Comparison of ENCODE assay signal across 30 cellular contexts in genomic region chr2:129302815-129303214, GRCh38.
"Had no signal": no experiment of that assay in that cellular context is flagged by ENCODE, and none has a peak within 500 bp of the region (broad histone marks: within the 10 kb centered on the region; RNA-seq: fewer than 3 reads in every experiment).

No MANE protein-coding gene starts in this region.

- H3K27me3 Mint-ChIP-seq: activated CD8-positive, alpha-beta T cell treated with anti-CD3 and anti-CD28 coated beads for 36 hours; activated naive CD4-positive, alpha-beta T cell treated with anti-CD3 and anti-CD28 coated beads, Interleukin-2, amount 10 ng/mL, durations not matched to agents 7 days and 5 days; activated naive CD8-positive, alpha-beta T cell treated with anti-CD3 and anti-CD28 coated beads, Interleukin-2, amount 10 ng/mL, durations not matched to agents 7 days and 5 days; T-helper 17 cell had no signal

- H3K9me3 Mint-ChIP-seq: activated CD8-positive, alpha-beta T cell treated with anti-CD3 and anti-CD28 coated beads for 36 hours; activated naive CD4-positive, alpha-beta T cell treated with anti-CD3 and anti-CD28 coated beads, Interleukin-2, amount 10 ng/mL, durations not matched to agents 7 days and 5 days; activated naive CD4-positive, alpha-beta T cell treated with anti-CD3 and anti-CD28 coated beads, Interleukin-2, amount 50 U/mL, for 72 hours; activated naive CD8-positive, alpha-beta T cell treated with anti-CD3 and anti-CD28 coated beads, Interleukin-2, amount 10 ng/mL, durations not matched to agents 7 days and 5 days; activated T-cell treated with anti-CD3 and anti-CD28 coated beads, Interleukin-2, amount 50 U/mL, for 4 hours; activated T-helper 1 cell treated with anti-CD3 and anti-CD28 coated beads, Interleukin-12 subunit alpha, Interleukin-12 subunit beta, Interleukin-2, Interleukin-4 antibody, amounts not matched to agents 30 ng/mL and 10 ng/mL and 1 ng/mL, durations not matched to agents 14 hours and 24 hours and 36 hours; effector memory CD8-positive, alpha-beta T cell; T-helper 2 cell treated with Interferon-gamma antibody and Interleukin-4, amounts not matched to agents 5 μg/mL and 100 μg/mL, for 36 hours had no signal

- H3K27ac ChIP-seq: WERI-Rb-1 had no signal

- H3K27me3 ChIP-seq: esophagus squamous epithelium had no signal

- H3K4me1 Mint-ChIP-seq: activated B cell treated with CpG ODN at 0.5 μM for 24 hours; activated naive CD4-positive, alpha-beta T cell treated with anti-CD3 and anti-CD28 coated beads, Interleukin-2, amount 10 ng/mL, durations not matched to agents 7 days and 5 days; activated naive CD8-positive, alpha-beta T cell treated with anti-CD3 and anti-CD28 coated beads, Interleukin-2, amount 10 ng/mL, durations not matched to agents 7 days and 5 days; T-helper 17 cell had no signal

- H3K27ac Mint-ChIP-seq: activated B cell treated with CpG ODN at 0.5 μM for 24 hours; activated CD8-positive, alpha-beta T cell treated with anti-CD3 and anti-CD28 coated beads for 36 hours; activated naive CD4-positive, alpha-beta T cell treated with anti-CD3 and anti-CD28 coated beads, Interleukin-2, amount 10 ng/mL, durations not matched to agents 7 days and 5 days; activated naive CD4-positive, alpha-beta T cell treated with anti-CD3 and anti-CD28 coated beads, Interleukin-2, amount 50 U/mL, for 72 hours; activated naive CD8-positive, alpha-beta T cell treated with anti-CD3 and anti-CD28 coated beads, Interleukin-2, amount 10 ng/mL, durations not matched to agents 7 days and 5 days; activated T-helper 1 cell treated with anti-CD3 and anti-CD28 coated beads, Interleukin-12 subunit alpha, Interleukin-12 subunit beta, Interleukin-2, Interleukin-4 antibody, amounts not matched to agents 30 ng/mL and 10 ng/mL and 1 ng/mL, durations not matched to agents 14 hours and 24 hours and 36 hours; effector memory CD8-positive, alpha-beta T cell; T-helper 17 cell; T-helper 2 cell treated with Interferon-gamma antibody and Interleukin-4, amounts not matched to agents 5 μg/mL and 100 μg/mL, for 36 hours had no signal

- ATAC-seq: activated CD4-positive, CD25-positive, alpha-beta regulatory T cell treated with anti-CD3 and anti-CD28 coated beads, Interleukin-2, amount 50 U/mL, for 24 hours; activated CD8-positive, alpha-beta T cell treated with anti-CD3 and anti-CD28 coated beads for 36 hours; activated naive CD4-positive, alpha-beta T cell treated with anti-CD3 and anti-CD28 coated beads, Interleukin-2, amount 50 U/mL, for 72 hours; activated T-cell treated with anti-CD3 and anti-CD28 coated beads, Interleukin-2, amount 50 U/mL, for 4 hours; effector memory CD8-positive, alpha-beta T cell; T-helper 17 cell had no signal

- H3K4me3 Mint-ChIP-seq: activated B cell treated with CpG ODN at 0.5 μM for 24 hours; activated CD8-positive, alpha-beta T cell treated with anti-CD3 and anti-CD28 coated beads for 36 hours; activated naive CD4-positive, alpha-beta T cell treated with anti-CD3 and anti-CD28 coated beads, Interleukin-2, amount 10 ng/mL, durations not matched to agents 7 days and 5 days; activated naive CD8-positive, alpha-beta T cell treated with anti-CD3 and anti-CD28 coated beads, Interleukin-2, amount 10 ng/mL, durations not matched to agents 7 days and 5 days; activated T-cell treated with anti-CD3 and anti-CD28 coated beads, Interleukin-2, amount 50 U/mL, for 4 hours; activated T-helper 1 cell treated with anti-CD3 and anti-CD28 coated beads, Interleukin-12 subunit alpha, Interleukin-12 subunit beta, Interleukin-2, Interleukin-4 antibody, amounts not matched to agents 30 ng/mL and 10 ng/mL and 1 ng/mL, durations not matched to agents 14 hours and 24 hours and 36 hours; effector memory CD8-positive, alpha-beta T cell; T-helper 17 cell; T-helper 2 cell treated with Interferon-gamma antibody and Interleukin-4, amounts not matched to agents 5 μg/mL and 100 μg/mL, for 36 hours had no signal

- H3K4me3 ChIP-seq: esophagus squamous epithelium had no signal

- DNase-seq: activated B cell treated with CpG ODN at 0.5 μM for 24 hours; activated CD4-positive, alpha-beta T cell treated with anti-CD3 and anti-CD28 coated beads for 48 hours; activated CD4-positive, alpha-beta T cell treated with anti-CD3 and anti-CD28 coated beads, Interleukin-2, amount 50 U/mL, for 1 hour; activated CD4-positive, alpha-beta T cell treated with anti-CD3 and anti-CD28 coated beads, Interleukin-2, amount 50 U/mL, for 48 hours; activated CD8-positive, alpha-beta memory T cell treated with anti-CD3 and anti-CD28 coated beads for 24 hours; activated CD8-positive, alpha-beta T cell treated with anti-CD3 and anti-CD28 coated beads for 36 hours; activated gamma-delta T cell; activated naive CD4-positive, alpha-beta T cell; activated naive CD4-positive, alpha-beta T cell treated with anti-CD3 and anti-CD28 coated beads, Interleukin-2, amount 10 ng/mL, durations not matched to agents 7 days and 5 days; activated naive CD8-positive, alpha-beta T cell treated with anti-CD3 and anti-CD28 coated beads, Interleukin-2, amount 10 ng/mL, durations not matched to agents 7 days and 5 days; activated T-cell treated with anti-CD3 and anti-CD28 coated beads, Interleukin-2, amount 50 U/mL, for 4 hours; amniotic stem cell; anterior cingulate cortex; caudate nucleus; cortex of kidney; dermis blood vessel endothelial cell; effector CD4-positive, alpha-beta T cell; effector memory CD8-positive, alpha-beta T cell; erythroblast; esophagus squamous epithelium; foreskin melanocyte; glutamatergic neuron; T-helper 1 cell; T-helper 17 cell; T1000; WERI-Rb-1 had no signal

- H3K9me3 ChIP-seq: esophagus squamous epithelium had no signal

- H3K36me3 Mint-ChIP-seq: activated naive CD4-positive, alpha-beta T cell treated with anti-CD3 and anti-CD28 coated beads, Interleukin-2, amount 10 ng/mL, durations not matched to agents 7 days and 5 days; activated naive CD4-positive, alpha-beta T cell treated with anti-CD3 and anti-CD28 coated beads, Interleukin-2, amount 50 U/mL, for 72 hours; activated naive CD8-positive, alpha-beta T cell treated with anti-CD3 and anti-CD28 coated beads, Interleukin-2, amount 10 ng/mL, durations not matched to agents 7 days and 5 days had no signal

- H3K36me3 ChIP-seq: esophagus squamous epithelium, WERI-Rb-1 had no signal
